8 cellular contexts compared by ENCODE assay signal in genomic region chr3:195441476-195441970, GRCh38. TPM values are rescaled to one million over a fixed set of nuclear protein-coding genes. Genes with fewer than 3 reads are reported as not detected.
DNase-seq lines count a peak whose midpoint lies in the region; ATAC-seq and TF ChIP-seq lines count a peak whose summit lies in the region.

No MANE protein-coding gene starts in this region.

- peak overlapping the region; percentile 75 for H3K27ac Mint-ChIP-seq in glutamatergic neuron (ENCODE audit: unreplicated experiment)

- peak overlapping the region; percentile 93 for H3K4me3 Mint-ChIP-seq in glutamatergic neuron (ENCODE audit: unreplicated experiment)

- no peak for ATAC-seq in gastrocnemius medialis
- ATAC-seq in HG02642 (IDR thresholded peaks at IDR 0.05; ENCODE audit: poor library complexity, unreplicated experiment), result no peak
- no peak for ATAC-seq in HG03442 (IDR thresholded peaks at IDR 0.05; ENCODE audit: unreplicated experiment)

- H3K4me1 ChIP-seq in gastrocnemius medialis, result peaks cover 16 to 25% of the 10 kb centered on the region in 2 donors

- no peaks in the 10 kb centered on the region for H3K9me3 ChIP-seq in gastrocnemius medialis

- peaks cover 5% of the 10 kb centered on the region for H3K9me3 Mint-ChIP-seq in glutamatergic neuron (ENCODE audit: unreplicated experiment)

- intact Hi-C loops in gastrocnemius medialis (cut with DNase I; ENCODE audit: low total_unique reads), result loop anchor here (5.0 to 10.0 kb wide), 3 partner anchors 81 to 857 kb away; partner anchors contain the start of gene FAM43A

- H3K4me1 Mint-ChIP-seq in glutamatergic neuron (ENCODE audit: low read depth, unreplicated experiment), result peaks cover 6% of the 10 kb centered on the region

- H3K36me3 ChIP-seq in gastrocnemius medialis, result no peaks in the 10 kb centered on the region

- TF ChIP-seq POLR2A in gastrocnemius medialis (IDR thresholded peaks at IDR 0.05), result no peak

- no peaks in the 10 kb centered on the region for H3K27me3 ChIP-seq in gastrocnemius medialis

- no peaks in the 10 kb centered on the region for H3K36me3 Mint-ChIP-seq in glutamatergic neuron (ENCODE audit: unreplicated experiment)

- TF ChIP-seq CTCF in WI38 (IDR thresholded peaks at IDR 0.05; ENCODE audit: low read depth, low read length) (no peak), glutamatergic neuron (IDR thresholded peaks at IDR 0.05; ENCODE audit: partially characterized antibody, unreplicated experiment) (no peak), gastrocnemius medialis (IDR thresholded peaks at IDR 0.05 in 4 of 5, conservative IDR thresholded peaks at IDR 0.05 in 1 of 5) (no peak)

- peak; percentile 1 for DNase-seq in stimulated activated CD4-positive, alpha-beta T cell treated with anti-CD3 and anti-CD28 coated beads, Interleukin-15, amount 100 ng/mL, for 24 hours
- DNase-seq in stimulated activated CD4-positive, alpha-beta T cell treated with anti-CD3 and anti-CD28 coated beads, Interleukin-2, amount 100 ng/mL, for 48 hours, result no peak
- DNase-seq in glutamatergic neuron, result peak; percentile 59
- DNase-seq in gastrocnemius medialis, result no peak
- DNase-seq in HK-2 (ENCODE audit: unreplicated experiment), result no peak

- H3K27ac ChIP-seq in gastrocnemius medialis, result peak overlapping the region; percentile 93 to 98 (median 94)

- H3K27me3 Mint-ChIP-seq in glutamatergic neuron (ENCODE audit: unreplicated experiment), result peaks cover 4% of the 10 kb centered on the region

- H3K4me3 ChIP-seq in WI38 (ENCODE audit: low read depth, low read length) (peak overlapping the region; percentile 95), gastrocnemius medialis (peak overlapping the region; percentile 71 to 95 (median 91))

- in situ Hi-C loops in gastrocnemius medialis (cut with MboI; ENCODE audit: low sequenced_read_pairs in 4 of 4), result no loop called here

RNA-seq across cellular contexts. Expression of gene ACAP2, which starts 1.3 kb away (rescaled TPM):
- total RNA-seq in glutamatergic neuron (ENCODE audit: unreplicated experiment), result 60.9 TPM
- total RNA-seq in gastrocnemius medialis, result 10 to 100 TPM; 13.2 to 27.6 (median 15.5) TPM

Comparison
In these comparisons a context has a peak if more than half of its experiments do, and no peak if none do; other contexts are left out.
1. DNase-seq: peak in stimulated activated CD4-positive, alpha-beta T cell treated with anti-CD3 and anti-CD28 coated beads, Interleukin-15, amount 100 ng/mL, for 24 hours (single experiment) and glutamatergic neuron (single experiment); none in stimulated activated CD4-positive, alpha-beta T cell treated with anti-CD3 and anti-CD28 coated beads, Interleukin-2, amount 100 ng/mL, for 48 hours (0 of 2), gastrocnemius medialis (0 of 2) and HK-2 (single experiment).